1 cellular context compared by ENCODE assay signal in genomic region chr17:42362245-42362961, GRCh38.
TF ChIP-seq lines count a peak whose summit lies in the region.

No MANE protein-coding gene starts in this region.

TF ChIP-seq in K562, 482 proteins besides CTCF, POLR2A, EP300 and RAD21 (continued from another document):
- peak; percentile 47 for TF ChIP-seq SMARCB1 (IDR thresholded peaks at IDR 0.05; ENCODE audit: insufficient read length, low read depth)
